1 cellular context compared by ENCODE assay signal in the genomic region with DNA sequence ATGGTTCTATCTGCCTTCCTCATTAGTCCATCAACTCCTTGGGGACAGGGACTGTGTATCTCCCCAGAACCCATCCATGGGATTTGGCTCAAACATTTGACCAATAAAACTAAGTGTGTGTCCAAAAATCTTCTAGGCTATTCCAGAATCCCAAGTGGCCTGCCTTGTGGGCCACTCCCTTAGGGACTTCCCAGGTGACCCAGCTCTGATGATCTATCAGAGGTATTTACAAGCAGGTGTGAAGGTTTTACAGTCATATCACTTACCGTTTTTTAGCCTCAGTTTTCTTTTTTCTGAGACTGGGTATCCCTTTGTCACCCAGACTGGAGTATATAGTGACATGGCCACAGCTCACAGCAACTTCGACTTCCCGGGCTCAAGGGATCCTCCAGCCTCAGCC.
TF ChIP-seq lines count a peak whose summit lies in the region.

No MANE protein-coding gene starts in this region.

TF ChIP-seq in HepG2, 621 proteins besides CTCF, POLR2A, EP300 and RAD21:
- TF ChIP-seq MTF2 (CRISPR knock-in tag; IDR thresholded peaks at IDR 0.05; ENCODE audit: borderline replicate concordance) = no peak
- TF ChIP-seq ZNF780A (CRISPR knock-in tag; IDR thresholded peaks at IDR 0.05) = no peak
- TF ChIP-seq ZNF547 (CRISPR knock-in tag; IDR thresholded peaks at IDR 0.05) = no peak
- TF ChIP-seq ZNF883 (CRISPR knock-in tag; IDR thresholded peaks at IDR 0.05; ENCODE audit: not compliant biosample characterization) = no peak
- no peak for TF ChIP-seq TIGD3 (CRISPR knock-in tag; IDR thresholded peaks at IDR 0.05; ENCODE audit: borderline replicate concordance)
- no peak for TF ChIP-seq REPIN1 (CRISPR knock-in tag; IDR thresholded peaks at IDR 0.05; ENCODE audit: borderline replicate concordance, low read depth)
- TF ChIP-seq ZNF251 (CRISPR knock-in tag; IDR thresholded peaks at IDR 0.05) = no peak
- TF ChIP-seq, protein P1, sequence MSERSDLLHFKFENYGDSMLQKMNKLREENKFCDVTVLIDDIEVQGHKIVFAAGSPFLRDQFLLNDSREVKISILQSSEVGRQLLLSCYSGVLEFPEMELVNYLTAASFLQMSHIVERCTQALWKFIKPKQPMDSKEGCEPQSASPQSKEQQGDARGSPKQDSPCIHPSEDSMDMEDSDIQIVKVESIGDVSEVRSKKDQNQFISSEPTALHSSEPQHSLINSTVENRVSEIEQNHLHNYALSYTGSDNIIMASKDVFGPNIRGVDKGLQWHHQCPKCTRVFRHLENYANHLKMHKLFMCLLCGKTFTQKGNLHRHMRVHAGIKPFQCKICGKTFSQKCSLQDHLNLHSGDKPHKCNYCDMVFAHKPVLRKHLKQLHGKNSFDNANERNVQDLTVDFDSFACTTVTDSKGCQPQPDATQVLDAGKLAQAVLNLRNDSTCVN (CRISPR knock-in tag; IDR thresholded peaks at IDR 0.05; ENCODE audit: borderline replicate concordance) = no peak
- TF ChIP-seq PCBP2 (optimal IDR thresholded peaks at IDR 0.05; ENCODE audit: low read depth, low read length, poor library complexity, severe bottlenecking) = no peak
- no peak for TF ChIP-seq ELF3 (CRISPR knock-in tag; IDR thresholded peaks at IDR 0.05)
- TF ChIP-seq ZNF296 (CRISPR knock-in tag; conservative IDR thresholded peaks at IDR 0.05) = no peak
- no peak for TF ChIP-seq ZMYM4 (CRISPR knock-in tag; IDR thresholded peaks at IDR 0.05)
- no peak for TF ChIP-seq ZNF550 (CRISPR knock-in tag; IDR thresholded peaks at IDR 0.05; ENCODE audit: borderline replicate concordance)
- TF ChIP-seq SMAD1 (CRISPR knock-in tag; IDR thresholded peaks at IDR 0.05; ENCODE audit: borderline replicate concordance, low read depth) = no peak
- no peak for TF ChIP-seq ZNF7 (CRISPR knock-in tag; IDR thresholded peaks at IDR 0.05)
- TF ChIP-seq, protein P2, sequence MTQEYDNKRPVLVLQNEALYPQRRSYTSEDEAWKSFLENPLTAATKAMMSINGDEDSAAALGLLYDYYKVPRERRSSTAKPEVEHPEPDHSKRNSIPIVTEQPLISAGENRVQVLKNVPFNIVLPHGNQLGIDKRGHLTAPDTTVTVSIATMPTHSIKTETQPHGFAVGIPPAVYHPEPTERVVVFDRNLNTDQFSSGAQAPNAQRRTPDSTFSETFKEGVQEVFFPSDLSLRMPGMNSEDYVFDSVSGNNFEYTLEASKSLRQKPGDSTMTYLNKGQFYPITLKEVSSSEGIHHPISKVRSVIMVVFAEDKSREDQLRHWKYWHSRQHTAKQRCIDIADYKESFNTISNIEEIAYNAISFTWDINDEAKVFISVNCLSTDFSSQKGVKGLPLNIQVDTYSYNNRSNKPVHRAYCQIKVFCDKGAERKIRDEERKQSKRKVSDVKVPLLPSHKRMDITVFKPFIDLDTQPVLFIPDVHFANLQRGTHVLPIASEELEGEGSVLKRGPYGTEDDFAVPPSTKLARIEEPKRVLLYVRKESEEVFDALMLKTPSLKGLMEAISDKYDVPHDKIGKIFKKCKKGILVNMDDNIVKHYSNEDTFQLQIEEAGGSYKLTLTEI (CRISPR knock-in tag; conservative IDR thresholded peaks at IDR 0.05) = no peak
- no peak for TF ChIP-seq HDAC2 (CRISPR knock-in tag; IDR thresholded peaks at IDR 0.05)
- TF ChIP-seq ATAD3A (CRISPR knock-in tag; IDR thresholded peaks at IDR 0.05) = no peak
TF ChIP-seq in HepG2: peak in this region for 0.
